In the genomic region with DNA sequence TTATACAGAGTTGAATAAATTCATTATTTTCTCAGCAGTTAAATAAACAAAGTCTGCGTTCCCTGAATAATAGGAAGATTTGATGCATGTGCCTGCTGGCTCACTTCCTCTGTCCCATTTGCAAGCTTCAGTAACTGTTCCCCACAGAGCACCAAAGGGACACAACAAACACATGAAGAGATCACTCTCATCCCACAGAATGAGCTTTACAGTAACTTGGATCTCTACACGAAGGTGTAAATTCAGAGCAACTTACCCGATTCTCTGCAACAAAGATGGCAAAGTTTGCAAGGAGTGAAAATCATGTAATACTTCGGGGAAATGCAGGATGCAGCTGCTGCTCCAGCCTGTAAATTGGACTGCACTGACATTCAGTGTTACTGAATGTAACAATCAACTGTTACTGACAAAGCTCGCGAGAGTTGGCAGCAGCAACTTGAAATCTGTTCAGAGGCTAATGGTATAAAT, we compare ENCODE assay signal across 8 cellular contexts. TPM values are rescaled to one million over a fixed set of nuclear protein-coding genes. Genes with fewer than 3 reads are reported as not detected.
DNase-seq lines count a peak whose midpoint lies in the region; ATAC-seq and TF ChIP-seq lines count a peak whose summit lies in the region.

A gene (minus strand): TSS at position 366 of the 468 bp plus-strand sequence. CDS start 6,390 bp downstream, outside the sequence.

- H3K27ac ChIP-seq in iPS-20b (ENCODE audit: low read length) (peak within 1 kb of the TSS; percentile 48), thoracic aorta (no peak within 1 kb of the TSS)

- H4K20me1 ChIP-seq in Loucy (ENCODE audit: insufficient read depth, low read length, poor library complexity, severe bottlenecking) = no peaks in the 10 kb centered on the region

- H3K79me2 ChIP-seq in Loucy (ENCODE audit: insufficient read depth, low read length) = no peaks in the 10 kb centered on the region

- H3K4me2 ChIP-seq in Loucy (ENCODE audit: low read depth, low read length, poor library complexity, severe bottlenecking) = peak within 1 kb of the TSS; percentile 38

- H3K4me3 ChIP-seq in Loucy (ENCODE audit: low read length, poor library complexity, severe bottlenecking) (peak within 1 kb of the TSS; percentile 36), astrocyte of the spinal cord (ENCODE audit: low read depth, low read length) (peak within 1 kb of the TSS; percentile 47), iPS-20b (ENCODE audit: low read length) (peak within 1 kb of the TSS; percentile 53; the same call in 1 of the 2 replicates), thoracic aorta (peak within 1 kb of the TSS; percentile 2)

- H2AFZ ChIP-seq in Loucy (ENCODE audit: low read length) = peak within 1 kb of the TSS; percentile 43; the same call in 1 of the 2 replicates

- in situ Hi-C loops in astrocyte of the spinal cord (cut with HindIII; ENCODE audit: low sequenced_read_pairs) = no loop called here

- H3K27me3 ChIP-seq in Loucy (ENCODE audit: insufficient read depth, low read length, poor library complexity, severe bottlenecking) = peaks cover 4% of the 10 kb centered on the region
- H3K27me3 ChIP-seq in iPS-20b (ENCODE audit: insufficient read depth, low read length) = no peaks in the 10 kb centered on the region
- H3K27me3 ChIP-seq in thoracic aorta (replicated peaks; ENCODE audit: insufficient read depth) = no peaks in the 10 kb centered on the region

- DNase-seq in astrocyte of the spinal cord (ENCODE audit: low read depth, low spot score) = peak; percentile 84
- no peak for DNase-seq in thoracic aorta (ENCODE audit: low spot score)
- DNase-seq in UCSD-AML1 (lab: John Stamatoyannopoulos, UW; ENCODE audit: unreplicated experiment) = no peak

- H3K9ac ChIP-seq in Loucy (ENCODE audit: low read depth, low read length, poor library complexity, severe bottlenecking) = no peak within 1 kb of the TSS
- peak within 1 kb of the TSS; percentile 39; the same call in 1 of the 2 replicates for H3K9ac ChIP-seq in iPS-20b (ENCODE audit: low read depth, low read length)

- H3K4me1 ChIP-seq in Loucy (ENCODE audit: insufficient read depth, low read length, poor library complexity, severe bottlenecking) (peaks cover 29% of the 10 kb centered on the region), iPS-20b (ENCODE audit: insufficient read depth, low read length) (peaks cover 7% of the 10 kb centered on the region; the same call in 1 of the 2 replicates), thoracic aorta (ENCODE audit: control insufficient read depth in 1 of 2, low read depth in 2 of 2) (no peaks in the 10 kb centered on the region)

- TF ChIP-seq CTCF in Loucy (conservative IDR thresholded peaks at IDR 0.05; ENCODE audit: low read length) = no peak
- TF ChIP-seq CTCF in astrocyte of the spinal cord (IDR thresholded peaks at IDR 0.05; ENCODE audit: low read depth, low read length) = no peak
- no peak for TF ChIP-seq CTCF in thoracic aorta (IDR thresholded peaks at IDR 0.05)

- ATAC-seq in thoracic aorta (ENCODE audit: insufficient number of reproducible peaks, low FRiP score, low read depth) (no peak), HG02938 (IDR thresholded peaks at IDR 0.05; ENCODE audit: unreplicated experiment) (no peak), GM19035 (IDR thresholded peaks at IDR 0.05; ENCODE audit: unreplicated experiment) (no peak), HG03378 (IDR thresholded peaks at IDR 0.05; ENCODE audit: unreplicated experiment) (no peak)

- H3K9me3 ChIP-seq in Loucy (ENCODE audit: insufficient read depth, low read depth, low read length) (no peaks in the 10 kb centered on the region), iPS-20b (ENCODE audit: insufficient read depth, low read depth, low read length) (no peaks in the 10 kb centered on the region), thoracic aorta (no peaks in the 10 kb centered on the region)

- H3K36me3 ChIP-seq in Loucy (ENCODE audit: insufficient read depth, low read length) (no peaks in the 10 kb centered on the region), iPS-20b (ENCODE audit: insufficient read depth, low read depth, low read length) (no peaks in the 10 kb centered on the region), thoracic aorta (no peaks in the 10 kb centered on the region)

- H3K9me2 ChIP-seq in Loucy (replicated peaks; ENCODE audit: low read depth, low read length) = no peaks in the 10 kb centered on the region

- no peaks in the 10 kb centered on the region for H3F3A ChIP-seq in Loucy (ENCODE audit: low read depth)

RNA-seq across cellular contexts. Expression of the gene that starts here (rescaled TPM):
- total RNA-seq in thoracic aorta = 1 to 10 TPM in 1 of 2 donors, under 1 TPM in 1; 0.41 to 2.2 TPM

Comparison
In these comparisons a context has a peak if more than half of its experiments do, and no peak if none do; other contexts are left out.
1. H3K4me3 ChIP-seq: peak in every context shown above with its lines; median percentile 53 in iPS-20b; 47 in astrocyte of the spinal cord; 36 in Loucy; 2 in thoracic aorta.